In genomic region chr14:105488781-105489606, GRCh38 we compare ENCODE assay signal across 9 cellular contexts. TPM values are rescaled to one million over a fixed set of nuclear protein-coding genes. Genes with fewer than 3 reads are reported as not detected.
DNase-seq lines count a peak whose midpoint lies in the region; ATAC-seq and TF ChIP-seq lines count a peak whose summit lies in the region.
"Had no signal": no experiment of that assay in that cellular context is flagged by ENCODE, and none has a peak within 500 bp of the region (broad histone marks: within the 10 kb centered on the region; RNA-seq: fewer than 3 reads in every experiment).

No MANE protein-coding gene starts in this region.

- dilution Hi-C loops in mammary epithelial cell (cut with HindIII; ENCODE audit: low sequenced_read_pairs): no loop called here

- H3K4me1 ChIP-seq in mammary epithelial cell (ENCODE audit: insufficient read depth, low read length): peaks cover 28% of the 10 kb centered on the region
- peaks cover 62% of the 10 kb centered on the region for H3K4me1 ChIP-seq in body of pancreas
- H3K4me1 ChIP-seq in muscle layer of duodenum (ENCODE audit: control insufficient read depth in 1 of 2, insufficient read depth in 2 of 2, low read length in 2 of 2): peaks cover 3 to 62% of the 10 kb centered on the region in 2 donors
- peaks cover 74% of the 10 kb centered on the region for H3K4me1 ChIP-seq in vagina

- H3K4me2 ChIP-seq in mammary epithelial cell (ENCODE audit: insufficient read depth, low read depth, low read length): no peak overlapping the region

- ATAC-seq in body of pancreas (no peak), HG02870 (IDR thresholded peaks at IDR 0.05; ENCODE audit: unreplicated experiment) (no peak)

- CTCF ChIA-PET in MCF 10A (lab: Yijun Ruan, JAX) (interaction anchor here (0.5 to 2.5 kb wide), 22 partner anchors 8 to 1735 kb away, joined by 3 to 45 read pairs (median 4); no protein-coding TSS in a partner anchor), mammary epithelial cell (lab: Charles Lee; ENCODE audit: low non-redundant PET) (interaction anchor here (1.0 to 2.0 kb wide), 2 partner anchors 8 to 41 kb away, joined by 4 to 67 read pairs; no protein-coding TSS in a partner anchor)

- no peaks in the 10 kb centered on the region for H3K27me3 Mint-ChIP-seq in MCF 10A (ENCODE audit: insufficient read depth, unreplicated experiment)

- in situ Hi-C loops in mammary epithelial cell (cut with MboI; ENCODE audit: low sequenced_read_pairs in 2 of 2): no loop called here

- H3K27ac ChIP-seq in mammary epithelial cell (ENCODE audit: insufficient read depth, low read depth, low read length) (no peak overlapping the region), body of pancreas (peak overlapping the region in 3 of 4 donors; percentile 88 to 98 (median 93)), muscle layer of duodenum (ENCODE audit: low read length) (peak overlapping the region; percentile 23), vagina (peak overlapping the region; percentile 97)

- H3K9me3 ChIP-seq in mammary epithelial cell (replicated peaks; ENCODE audit: insufficient read depth, low read length) (no peaks in the 10 kb centered on the region), body of pancreas (no peaks in the 10 kb centered on the region), muscle layer of duodenum (ENCODE audit: control insufficient read depth in 1 of 2, low read length in 2 of 2) (no peaks in the 10 kb centered on the region), vagina (no peaks in the 10 kb centered on the region)

- H3K27ac Mint-ChIP-seq in MCF 10A (ENCODE audit: low read depth, unreplicated experiment): no peak overlapping the region

- POLR2A ChIA-PET in MCF 10A (lab: Yijun Ruan, JAX): interaction anchor here (0.6 to 1.8 kb wide), 9 partner anchors 8 to 397 kb away, joined by 3 to 30 read pairs (median 4); partner anchors contain the start of gene TEX22

- H2AFZ ChIP-seq in mammary epithelial cell (ENCODE audit: low read depth, low read length): no peak overlapping the region

- no peak overlapping the region for H3K9ac ChIP-seq in mammary epithelial cell (ENCODE audit: insufficient read depth, low read length)

- TF ChIP-seq POLR2A in body of pancreas (IDR thresholded peaks at IDR 0.05): no peak
- no peak for TF ChIP-seq POLR2A in vagina (IDR thresholded peaks at IDR 0.05)

- 84% methylated on average over 17 of the region's 21 CpGs for WGBS in mammary epithelial cell (ENCODE audit: low coverage, missing lambda C conversion rate)
- WGBS in body of pancreas, 2 donors: 60 to 63% methylated on average over 9 to 21 of the region's 21 CpGs

- DNase-seq in MCF 10A (ENCODE audit: unreplicated experiment) (no peak), mammary epithelial cell (no peak), body of pancreas (peak in 1 of 4 donors; percentile 23), vagina (ENCODE audit: extremely low spot score in 2 of 2) (no peak), H7 (no peak), cerebellum (ENCODE audit: low spot score) (no peak)
- DNase-seq: cortex of kidney had no signal

- TF ChIP-seq CTCF in MCF 10A (IDR thresholded peaks at IDR 0.05; ENCODE audit: unreplicated experiment) (no peak), mammary epithelial cell (conservative IDR thresholded peaks at IDR 0.05 in 1 of 2, IDR thresholded peaks at IDR 0.05 in 1 of 2; ENCODE audit: extremely low read depth in 1 of 2, insufficient read depth in 1 of 2, low read depth in 1 of 2, low read length in 2 of 2) (no peak), body of pancreas (IDR thresholded peaks at IDR 0.05) (no peak), vagina (IDR thresholded peaks at IDR 0.05) (no peak)

- H3K9me3 Mint-ChIP-seq in MCF 10A (ENCODE audit: unreplicated experiment): no peaks in the 10 kb centered on the region

- peaks cover 11% of the 10 kb centered on the region for H3K4me1 Mint-ChIP-seq in MCF 10A (ENCODE audit: insufficient read depth, unreplicated experiment)

- peaks cover 7% of the 10 kb centered on the region for H3K36me3 Mint-ChIP-seq in MCF 10A (ENCODE audit: insufficient read depth, unreplicated experiment)

- BruUV-seq in MCF 10A (replicated peaks; lab: Mats Ljungman, UMichigan) (no TSS peak), mammary epithelial cell (replicated peaks; lab: Mats Ljungman, UMichigan) (no TSS peak)

- H3K27me3 ChIP-seq in mammary epithelial cell (ENCODE audit: insufficient read depth, low read length) (no peaks in the 10 kb centered on the region), body of pancreas (peaks cover 0 to 18% of the 10 kb centered on the region in 2 donors), muscle layer of duodenum (ENCODE audit: low read depth, low read length) (no peaks in the 10 kb centered on the region), vagina (no peaks in the 10 kb centered on the region), H7 (ENCODE audit: control insufficient read depth, insufficient read depth, low read length) (peaks cover 53% of the 10 kb centered on the region)

- no peaks in the 10 kb centered on the region for H3K36me3 ChIP-seq in mammary epithelial cell (ENCODE audit: insufficient read depth, low read length)
- no peaks in the 10 kb centered on the region for H3K36me3 ChIP-seq in body of pancreas (replicated peaks in 1 of 2; ENCODE audit: insufficient read depth in 1 of 2, low read depth in 2 of 2)
- no peaks in the 10 kb centered on the region for H3K36me3 ChIP-seq in muscle layer of duodenum (ENCODE audit: control insufficient read depth in 1 of 2, insufficient read depth in 2 of 2, low read length in 2 of 2)
- no peaks in the 10 kb centered on the region for H3K36me3 ChIP-seq in vagina
- H3K36me3 ChIP-seq in H7 (replicated peaks; ENCODE audit: control insufficient read depth, insufficient read depth, low read length): no peaks in the 10 kb centered on the region

- peak overlapping the region; percentile 78 for H3K4me3 Mint-ChIP-seq in MCF 10A (ENCODE audit: unreplicated experiment)

- no peaks in the 10 kb centered on the region for H4K20me1 ChIP-seq in mammary epithelial cell (ENCODE audit: insufficient read depth, low read length)

- H3K79me2 ChIP-seq in mammary epithelial cell (ENCODE audit: insufficient read depth, low read length): peaks cover 13% of the 10 kb centered on the region

- H3K4me3 ChIP-seq in mammary epithelial cell (replicated peaks in 1 of 3; ENCODE audit: insufficient read depth in 1 of 3, low read depth in 2 of 3, low read length in 3 of 3) (no peak overlapping the region), body of pancreas (no peak overlapping the region), muscle layer of duodenum (ENCODE audit: low read depth in 1 of 2, low read length in 2 of 2) (peak overlapping the region; percentile 34 to 73), vagina (peak overlapping the region; percentile 57 to 76), H7 (ENCODE audit: insufficient read depth, low read depth, low read length) (no peak overlapping the region)

- intact Hi-C loops in MCF 10A (cut with micrococcal nuclease) (no loop called here), mammary epithelial cell (cut with micrococcal nuclease) (loop anchor here (1.0 kb wide), 1 partner anchor 8 kb away; no protein-coding TSS in a partner anchor), body of pancreas (cut with DNase I) (loop anchor here (5.0 kb wide), 1 partner anchor 122 kb away; no protein-coding TSS in a partner anchor), vagina (cut with DNase I) (loop anchor here (5.0 kb wide), 2 partner anchors 117 to 187 kb away; partner anchors contain the start of gene BRF1)

RNA-seq across cellular contexts. Expression of gene TEDC1, which starts 2.1 kb away (rescaled TPM):
- total RNA-seq in MCF 10A (2022) (11.2 and 17.6 TPM in 2 replicates), mammary epithelial cell (10 to 100 TPM in 1 of 2 donors, 1 to 10 TPM in 1; 3.5 to 21.3 TPM), body of pancreas (10 to 100 TPM in 1 of 2 donors, 1 to 10 TPM in 1; 1.6 to 12.2 TPM), vagina (5.9 TPM), cerebellum (6.8 TPM)
- 12.6 TPM for polyA plus RNA-seq in mammary epithelial cell
- polyA minus RNA-seq in mammary epithelial cell: 2.1 TPM
- total RNA-seq in H7 (2014; rRNA removed; shearing (Covaris generic)): 24.5 and 28.5 TPM in 2 replicates

RNA-seq across cellular contexts. Expression of gene CRIP1, which starts 2.3 kb away (rescaled TPM):
- total RNA-seq in MCF 10A (2022): not detected in 2 replicates
- total RNA-seq in mammary epithelial cell: under 1 TPM; 0.50 to 0.59 TPM
- polyA plus RNA-seq in mammary epithelial cell: 0.37 TPM
- polyA minus RNA-seq in mammary epithelial cell: not detected
- total RNA-seq in body of pancreas: 1 to 10 TPM; 2.6 to 5.4 TPM
- total RNA-seq in vagina: 7.6 TPM
- 0.96 and 5.4 TPM in 2 replicates for total RNA-seq in H7 (2014; rRNA removed; shearing (Covaris generic))
- total RNA-seq in cerebellum: 0.73 TPM

RNA-seq across cellular contexts. Expression of gene CRIP2, which starts 14.4 kb away (rescaled TPM):
- 31.1 and 50.5 TPM in 2 replicates for total RNA-seq in MCF 10A (2022)
- total RNA-seq in mammary epithelial cell: 100 to 1,000 TPM in 1 of 2 donors, 10 to 100 TPM in 1; 97.7 to 103 TPM
- 120 TPM for polyA plus RNA-seq in mammary epithelial cell
- polyA minus RNA-seq in mammary epithelial cell: 52.5 TPM
- total RNA-seq in body of pancreas: 10 to 100 TPM; 65.9 to 96.6 TPM
- total RNA-seq in vagina: 126 TPM
- 3.7 and 8.7 TPM in 2 replicates for total RNA-seq in H7 (2014; rRNA removed; shearing (Covaris generic))
- total RNA-seq in cerebellum: 49.7 TPM

RNA-seq across cellular contexts. Expression of gene TMEM121, which starts 37.4 kb away (rescaled TPM):
- total RNA-seq in MCF 10A (2022) (0.34 and 0.68 TPM in 2 replicates), mammary epithelial cell (1 to 10 TPM; 2.2 to 6.0 TPM), body of pancreas (10 to 100 TPM in 1 of 2 donors, 1 to 10 TPM in 1; 4.2 to 13.8 TPM), vagina (9.3 TPM), cerebellum (12.5 TPM)
- 1.9 TPM for polyA plus RNA-seq in mammary epithelial cell
- not detected for polyA minus RNA-seq in mammary epithelial cell
- 0.67 and 0.80 TPM in 2 replicates for total RNA-seq in H7 (2014; rRNA removed; shearing (Covaris generic))

Comparison
In these comparisons a context has a peak if more than half of its experiments do, and no peak if none do; other contexts are left out.
1. H3K4me3 ChIP-seq: peak in muscle layer of duodenum (2 of 2) and vagina (2 of 2); none in mammary epithelial cell (0 of 3), body of pancreas (0 of 2) and H7 (single experiment).